Comparison of ENCODE assay signal across 1 cellular context in the genomic region with DNA sequence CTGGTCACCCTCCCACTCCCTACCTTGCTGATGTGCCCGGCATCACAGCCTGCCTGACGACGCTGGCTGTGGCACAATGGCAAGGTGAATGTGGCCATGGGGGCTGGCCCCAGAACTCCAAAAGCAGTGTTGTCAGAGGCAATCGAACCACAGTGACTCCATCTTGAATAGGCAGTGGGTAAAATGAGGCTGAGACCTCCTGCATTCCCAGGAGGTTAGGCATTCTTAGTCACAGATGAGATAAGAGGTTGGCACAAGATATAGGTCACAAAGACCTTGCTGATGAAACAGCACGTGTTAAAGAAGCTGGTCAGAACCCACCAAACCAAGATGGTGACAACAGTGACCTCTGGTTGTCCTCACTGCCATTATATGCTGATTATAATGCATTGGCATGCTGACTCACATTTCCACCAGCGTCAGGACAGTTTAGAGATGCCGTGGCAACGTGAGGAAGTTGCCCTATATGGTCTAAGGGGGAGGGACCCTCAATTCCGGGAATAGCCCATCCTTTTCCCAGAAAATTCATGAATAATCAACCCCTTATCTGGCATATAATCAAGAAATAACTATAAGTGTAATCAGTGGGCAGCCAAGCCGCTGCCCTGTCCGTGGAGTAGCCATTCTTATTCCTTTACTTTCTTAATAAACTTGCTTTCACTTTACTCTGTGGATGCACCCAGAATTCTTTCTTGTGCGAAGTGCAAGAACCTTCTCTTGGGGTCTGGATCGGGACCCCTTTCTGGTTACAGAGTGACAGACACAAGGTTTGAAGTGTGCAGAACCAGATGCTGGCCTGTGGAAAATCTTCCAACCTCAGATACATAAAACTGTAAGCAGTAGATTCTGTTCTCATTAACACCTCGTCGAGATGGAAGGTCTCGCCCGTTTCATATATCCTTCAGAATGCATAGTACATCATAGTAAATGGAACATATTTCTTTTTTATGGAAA.
TF ChIP-seq lines count a peak whose summit lies in the region.

No MANE protein-coding gene starts in this region.

TF ChIP-seq in IMR-90, 13 proteins besides CTCF, POLR2A, EP300 and RAD21:
- no peak for TF ChIP-seq CHD1 (IDR thresholded peaks at IDR 0.05; ENCODE audit: low read depth, low read length)
- TF ChIP-seq, protein P1, sequence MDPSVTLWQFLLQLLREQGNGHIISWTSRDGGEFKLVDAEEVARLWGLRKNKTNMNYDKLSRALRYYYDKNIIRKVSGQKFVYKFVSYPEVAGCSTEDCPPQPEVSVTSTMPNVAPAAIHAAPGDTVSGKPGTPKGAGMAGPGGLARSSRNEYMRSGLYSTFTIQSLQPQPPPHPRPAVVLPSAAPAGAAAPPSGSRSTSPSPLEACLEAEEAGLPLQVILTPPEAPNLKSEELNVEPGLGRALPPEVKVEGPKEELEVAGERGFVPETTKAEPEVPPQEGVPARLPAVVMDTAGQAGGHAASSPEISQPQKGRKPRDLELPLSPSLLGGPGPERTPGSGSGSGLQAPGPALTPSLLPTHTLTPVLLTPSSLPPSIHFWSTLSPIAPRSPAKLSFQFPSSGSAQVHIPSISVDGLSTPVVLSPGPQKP (IDR thresholded peaks at IDR 0.05; ENCODE audit: borderline replicate concordance, low read depth, low read length) = 0 out of 2 replicates have a peak, but pooled peaks have one; percentile 69
- TF ChIP-seq, protein P2, sequence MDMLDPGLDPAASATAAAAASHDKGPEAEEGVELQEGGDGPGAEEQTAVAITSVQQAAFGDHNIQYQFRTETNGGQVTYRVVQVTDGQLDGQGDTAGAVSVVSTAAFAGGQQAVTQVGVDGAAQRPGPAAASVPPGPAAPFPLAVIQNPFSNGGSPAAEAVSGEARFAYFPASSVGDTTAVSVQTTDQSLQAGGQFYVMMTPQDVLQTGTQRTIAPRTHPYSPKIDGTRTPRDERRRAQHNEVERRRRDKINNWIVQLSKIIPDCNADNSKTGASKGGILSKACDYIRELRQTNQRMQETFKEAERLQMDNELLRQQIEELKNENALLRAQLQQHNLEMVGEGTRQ (IDR thresholded peaks at IDR 0.05; ENCODE audit: low read depth, low read length) = no peak
- TF ChIP-seq RFX5 (IDR thresholded peaks at IDR 0.05; ENCODE audit: low read depth, low read length) = no peak
- no peak for TF ChIP-seq MAZ (IDR thresholded peaks at IDR 0.05; ENCODE audit: borderline replicate concordance, low read depth, low read length)
- peak; percentile 57; the same call in 1 of the 2 replicates for TF ChIP-seq NFE2L2 (IDR thresholded peaks at IDR 0.05; ENCODE audit: low read depth, low read length)
- TF ChIP-seq BHLHE40 (IDR thresholded peaks at IDR 0.05; ENCODE audit: low read depth, low read length) = peak; percentile 97
- TF ChIP-seq MXI1 (IDR thresholded peaks at IDR 0.05; ENCODE audit: borderline replicate concordance, low read depth, low read length) = peak; percentile 44; the same call in 1 of the 2 replicates
- no peak for TF ChIP-seq SMC3 (IDR thresholded peaks at IDR 0.05; ENCODE audit: low read depth, low read length)
- peak; percentile 73 for TF ChIP-seq FOS (IDR thresholded peaks at IDR 0.05; ENCODE audit: low read depth, low read length)
- TF ChIP-seq CEBPB (IDR thresholded peaks at IDR 0.05; ENCODE audit: low read depth, low read length) = peak; percentile 54
- peak; percentile 74 for TF ChIP-seq MAFK (IDR thresholded peaks at IDR 0.05; ENCODE audit: low read depth, low read length)
- peak; percentile 46 for TF ChIP-seq RCOR1 (IDR thresholded peaks at IDR 0.05; ENCODE audit: insufficient replicate concordance, low read length)
